In the genomic region with DNA sequence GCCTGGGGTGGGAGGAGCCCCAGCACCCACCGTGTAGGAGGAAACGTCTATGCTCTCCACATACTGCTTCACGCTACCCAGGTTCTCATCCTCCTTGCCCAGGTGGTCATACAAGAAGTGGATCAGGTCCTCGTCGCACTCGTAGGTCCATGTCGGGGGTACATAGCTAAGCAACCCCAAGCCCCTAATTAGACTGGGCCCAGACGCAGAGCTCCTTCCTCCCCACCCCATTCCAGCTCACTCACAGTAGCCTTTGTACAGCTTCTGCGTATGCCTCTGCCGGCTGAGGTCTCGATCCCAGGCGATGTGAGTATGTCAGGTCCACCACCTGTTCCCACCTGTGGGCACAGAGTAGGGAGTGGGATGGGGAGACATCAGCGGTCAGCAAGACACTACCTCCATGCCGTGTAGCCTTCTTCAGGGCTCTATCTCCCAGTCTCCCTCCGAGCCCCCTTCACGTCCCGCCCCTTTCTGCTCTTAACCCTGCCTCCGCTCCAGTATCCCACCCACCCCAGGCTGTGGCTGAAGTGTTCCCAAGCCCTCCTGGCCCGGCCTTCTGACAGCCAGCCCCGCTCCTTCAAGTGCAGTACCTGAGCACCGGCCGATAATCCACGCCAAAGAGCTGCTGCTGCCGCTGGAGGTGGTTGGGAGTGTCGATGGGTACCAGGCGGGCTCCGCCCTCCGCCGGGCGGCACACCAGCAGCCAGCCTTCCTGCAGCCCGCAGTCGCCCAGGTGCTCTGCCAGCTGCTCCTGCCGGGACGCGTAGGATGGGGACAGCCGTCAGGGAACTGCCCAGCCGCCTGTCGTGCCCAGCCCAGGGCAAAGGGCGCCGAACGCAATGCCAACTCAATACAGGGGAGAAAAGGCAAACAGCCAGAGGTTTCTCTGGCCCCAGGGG, we compare ENCODE assay signal across 8 cellular contexts. TPM values are rescaled to one million over a fixed set of nuclear protein-coding genes. Genes with fewer than 3 reads are reported as not detected.
DNase-seq lines count a peak whose midpoint lies in the region; ATAC-seq and TF ChIP-seq lines count a peak whose summit lies in the region.

No MANE protein-coding gene starts in this region.

- DNase-seq in Daoy (ENCODE audit: low read depth) (peak; percentile 28), NCI-H128 (lab: John Stamatoyannopoulos, UW; ENCODE audit: unreplicated experiment) (peak; percentile 37), germinal center (ENCODE audit: low spot score) (peak; percentile 43), globus pallidus (ENCODE audit: low spot score) (no peak), AML-193 (lab: John Stamatoyannopoulos, UW) (no peak)
- peak; percentile 26 for DNase-seq in activated T-cell treated with anti-CD3 and anti-CD28 coated beads, Interleukin-2, amount 50 U/mL, for 4 hours

- H3K36me3 Mint-ChIP-seq in activated T-cell treated with anti-CD3 and anti-CD28 coated beads, Interleukin-2, amount 50 U/mL, for 4 hours (ENCODE audit: insufficient read depth): peaks cover 20% of the 10 kb centered on the region

- no peaks in the 10 kb centered on the region for H3K27me3 Mint-ChIP-seq in activated T-cell treated with anti-CD3 and anti-CD28 coated beads, Interleukin-2, amount 50 U/mL, for 4 hours (ENCODE audit: low read depth)

- peak overlapping the region; percentile 85 for H2AFZ ChIP-seq in parathyroid adenoma

- H3K36me3 ChIP-seq in parathyroid adenoma (ENCODE audit: control insufficient read depth, insufficient read depth, low read length): no peaks in the 10 kb centered on the region

- ATAC-seq in activated T-cell treated with anti-CD3 and anti-CD28 coated beads, Interleukin-2, amount 50 U/mL, for 4 hours: peak; percentile 19 to 27
- ATAC-seq in HG02840 (IDR thresholded peaks at IDR 0.05; ENCODE audit: low FRiP score, unreplicated experiment): no peak

- peak overlapping the region; percentile 87 for H3K4me3 ChIP-seq in parathyroid adenoma (ENCODE audit: low read depth, low read length)

- no peaks in the 10 kb centered on the region for H3K9me3 Mint-ChIP-seq in activated T-cell treated with anti-CD3 and anti-CD28 coated beads, Interleukin-2, amount 50 U/mL, for 4 hours

- no peak for TF ChIP-seq CTCF in parathyroid adenoma (IDR thresholded peaks at IDR 0.05)

- H3K4me3 Mint-ChIP-seq in activated T-cell treated with anti-CD3 and anti-CD28 coated beads, Interleukin-2, amount 50 U/mL, for 4 hours: peak overlapping the region; percentile 93

- H3K4me2 ChIP-seq in parathyroid adenoma (ENCODE audit: low read length): peak overlapping the region; percentile 99

- H3K9ac ChIP-seq in parathyroid adenoma: no peak overlapping the region

- H3K79me2 ChIP-seq in parathyroid adenoma: no peaks in the 10 kb centered on the region

- H3K4me1 ChIP-seq in parathyroid adenoma: peaks cover 4% of the 10 kb centered on the region

- peak overlapping the region; percentile 55 for H3K27ac ChIP-seq in parathyroid adenoma

- no peaks in the 10 kb centered on the region for H3K27me3 ChIP-seq in parathyroid adenoma (ENCODE audit: control insufficient read depth, insufficient read depth, low read length)

- no peaks in the 10 kb centered on the region for H3K9me3 ChIP-seq in parathyroid adenoma (ENCODE audit: control insufficient read depth, low read length)

- peaks cover 45% of the 10 kb centered on the region for H3K4me1 Mint-ChIP-seq in activated T-cell treated with anti-CD3 and anti-CD28 coated beads, Interleukin-2, amount 50 U/mL, for 4 hours (ENCODE audit: low read depth)

RNA-seq across cellular contexts. Expression of gene HECTD3, which starts 0.9 kb away (rescaled TPM):
- total RNA-seq in Daoy (2014; rRNA removed; shearing (Covaris generic)): 14.0 and 17.1 TPM in 2 replicates
- 10 to 100 TPM; 27.4 to 30.4 (median 30.2) TPM for total RNA-seq in activated T-cell treated with anti-CD3 and anti-CD28 coated beads, Interleukin-2, amount 50 U/mL, for 4 hours

RNA-seq across cellular contexts. Expression of gene UROD, which starts 1.8 kb away (rescaled TPM):
- 90.6 and 118 TPM in 2 replicates for total RNA-seq in Daoy (2014; rRNA removed; shearing (Covaris generic))
- 100 to 1,000 TPM in 1 of 3 donors, 10 to 100 TPM in 2; 95.0 to 112 (median 99.1) TPM for total RNA-seq in activated T-cell treated with anti-CD3 and anti-CD28 coated beads, Interleukin-2, amount 50 U/mL, for 4 hours

RNA-seq across cellular contexts. Expression of gene EIF2B3, which starts 23.8 kb away (rescaled TPM):
- total RNA-seq in Daoy (2014; rRNA removed; shearing (Covaris generic)): 60.8 and 70.5 TPM in 2 replicates
- 10 to 100 TPM; 61.8 to 67.2 (median 66.7) TPM for total RNA-seq in activated T-cell treated with anti-CD3 and anti-CD28 coated beads, Interleukin-2, amount 50 U/mL, for 4 hours

Comparison
In these comparisons a context has a peak if more than half of its experiments do, and no peak if none do; other contexts are left out.
1. DNase-seq: peak in Daoy (single experiment), NCI-H128 (single experiment), activated T-cell treated with anti-CD3 and anti-CD28 coated beads, Interleukin-2, amount 50 U/mL, for 4 hours (single experiment) and germinal center (single experiment); none in globus pallidus (single experiment) and AML-193 (0 of 2).